In the genomic region with DNA sequence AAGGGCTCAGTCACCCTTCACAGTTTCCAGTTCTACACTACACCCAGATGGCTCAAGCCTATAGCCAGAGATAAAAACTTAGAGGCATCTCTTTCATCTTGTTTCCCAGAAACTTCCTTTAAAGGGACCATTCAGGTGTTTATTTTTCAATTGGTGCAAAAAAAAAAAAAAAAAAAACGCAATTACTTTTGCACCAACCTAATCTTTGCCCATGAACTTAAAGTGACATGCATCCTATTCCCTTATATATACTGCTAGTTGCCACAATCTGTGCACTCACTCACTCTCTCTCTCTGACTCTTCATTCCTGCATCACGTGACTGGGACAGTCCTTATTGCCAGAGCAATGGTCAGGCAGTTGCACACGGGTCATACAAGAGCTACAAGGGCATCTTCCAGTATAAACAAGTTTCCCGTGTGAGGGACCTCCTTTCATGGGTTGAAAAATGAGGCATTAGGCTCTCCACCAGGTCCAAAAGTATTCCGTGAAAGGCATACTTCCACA, we compare ENCODE assay signal across 22 cellular contexts.
"Had no signal": no experiment of that assay in that cellular context is flagged by ENCODE, and none has a peak within 500 bp of the region (broad histone marks: within the 10 kb centered on the region; RNA-seq: fewer than 3 reads in every experiment).

No MANE protein-coding gene starts in this region.

- H3K4me3 ChIP-seq: coronary artery, dorsolateral prefrontal cortex, esophagus muscularis mucosa, gastroesophageal sphincter, heart left ventricle, hepatocyte, lower lobe of right lung, mucosa of descending colon had no signal

- H2AFZ ChIP-seq: hepatocyte had no signal

- H3K9me3 ChIP-seq: lower lobe of right lung, mucosa of descending colon had no signal

- H3K27ac ChIP-seq: coronary artery, dorsolateral prefrontal cortex, esophagus muscularis mucosa, foreskin keratinocyte, gastroesophageal sphincter, heart left ventricle, hepatocyte, lower lobe of right lung had no signal

- H3K4me1 ChIP-seq: foreskin keratinocyte, lower lobe of right lung had no signal

- ATAC-seq: foreskin keratinocyte, gastroesophageal sphincter, heart left ventricle, left colon, left lobe of liver, left ventricle myocardium superior, lower lobe of right lung, mucosa of descending colon had no signal

- H3K4me2 ChIP-seq: hepatocyte had no signal

- H3K27me3 ChIP-seq: dorsolateral prefrontal cortex, esophagus muscularis mucosa, foreskin keratinocyte, gastroesophageal sphincter, heart left ventricle, hepatocyte had no signal

- DNase-seq: dermis blood vessel endothelial cell; dorsolateral prefrontal cortex; effector CD4-positive, alpha-beta T cell; effector memory CD4-positive, alpha-beta T cell; foreskin keratinocyte; heart left ventricle; hypothalamus; immature natural killer cell; islet precursor cell; kidney; kidney glomerular epithelial cell; left colon; left ventricle myocardium superior; lower lobe of right lung; mesenchymal stem cell; mucosa of descending colon; naive B cell had no signal

- H3K36me3 ChIP-seq: esophagus muscularis mucosa, gastroesophageal sphincter, heart left ventricle, lower lobe of right lung had no signal
